23 cellular contexts compared by ENCODE assay signal in the genomic region with DNA sequence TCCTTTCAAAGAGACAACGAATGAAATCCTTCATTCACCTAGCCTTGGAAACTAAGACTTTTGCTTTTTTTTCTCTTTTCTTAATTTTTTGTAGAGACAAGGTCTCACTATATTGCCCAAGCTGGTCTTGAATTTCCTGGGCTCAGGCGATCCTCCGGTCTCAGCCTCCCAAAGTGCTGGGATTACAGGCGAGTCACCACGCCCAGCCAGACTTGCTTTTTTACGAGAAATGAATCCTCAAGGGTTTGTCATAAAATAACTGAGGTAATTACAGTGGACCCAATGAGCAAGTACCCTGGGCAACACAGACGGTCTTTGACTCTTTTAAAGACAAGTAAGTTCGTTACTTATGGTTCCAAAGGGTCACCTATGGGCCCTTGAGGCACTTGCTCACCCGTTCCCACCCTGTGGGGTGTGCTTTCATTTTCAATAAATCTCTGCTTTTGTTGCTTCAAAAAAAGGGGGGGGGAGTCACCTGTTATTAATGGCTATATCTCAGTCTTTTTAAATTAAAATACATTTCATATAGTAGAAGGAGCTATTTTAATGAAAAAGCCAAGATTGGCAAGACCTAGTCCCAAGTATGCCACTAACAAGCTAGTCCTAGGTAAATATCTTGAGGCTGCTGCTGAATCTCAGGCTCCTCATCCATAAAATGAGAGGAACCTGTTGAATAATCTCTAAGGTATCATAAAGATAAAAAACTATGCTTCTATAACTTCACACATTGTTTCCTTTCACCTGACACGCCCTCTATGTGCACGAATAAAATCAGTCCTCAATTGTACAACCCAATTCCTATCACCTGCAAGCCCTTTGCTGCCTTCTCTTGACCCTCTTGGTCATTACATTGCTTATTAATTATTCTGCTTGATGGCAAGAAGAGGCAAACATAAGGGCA.
"Had no signal": no experiment of that assay in that cellular context is flagged by ENCODE, and none has a peak within 500 bp of the region (broad histone marks: within the 10 kb centered on the region; RNA-seq: fewer than 3 reads in every experiment).

No MANE protein-coding gene starts in this region.

- H3K4me1 ChIP-seq: left ventricle myocardium inferior, pancreas, prostate gland, upper lobe of right lung had no signal

- H3K9me3 ChIP-seq: left ventricle myocardium inferior, pancreas, prostate gland, upper lobe of right lung had no signal

- H3K27ac ChIP-seq: left ventricle myocardium inferior, pancreas, prostate gland, upper lobe of right lung had no signal

- H3K4me3 ChIP-seq: left ventricle myocardium inferior, lung, pancreas, prostate gland, smooth muscle cell, upper lobe of right lung had no signal

- H3K4me2 ChIP-seq: smooth muscle cell had no signal

- DNase-seq: hippocampal formation; kidney; left ventricle myocardium inferior; mesendoderm; naive thymus-derived CD8-positive, alpha-beta T cell; nucleus accumbens; pancreas; retina; right cardiac atrium; stimulated activated CD4-positive, alpha-beta T cell treated with anti-CD3 and anti-CD28 coated beads, Interleukin-1b, Interleukin-23, amount 100 ng/mL, for 48 hours; stimulated activated CD4-positive, alpha-beta T cell treated with anti-CD3 and anti-CD28 coated beads, Interleukin-2, amount 100 ng/mL, for 48 hours; stimulated activated CD4-positive, alpha-beta T cell treated with anti-CD3 and anti-CD28 coated beads, Interleukin-4, amount 100 ng/mL, for 4 hours; stimulated activated CD8-positive, alpha-beta memory T cell treated with anti-CD3 and anti-CD28 coated beads, Interleukin-4, amount 100 ng/mL, for 48 hours; stimulated activated naive CD4-positive, alpha-beta T cell treated with Interleukin-2 at 50 U/mL for 16 hours; stimulated activated naive CD8-positive, alpha-beta T cell treated with anti-CD3 and anti-CD28 coated beads, Interleukin-15, amount 100 ng/mL, for 72 hours; substantia nigra; trophoblast cell; upper lobe of right lung had no signal

- ATAC-seq: naive thymus-derived CD8-positive, alpha-beta T cell; pancreas; right cardiac atrium; sciatic nerve; stimulated activated memory B cell treated with anti-CD40 and anti-IgM and Interleukin-4, amounts not matched to agents 10 μg/mL and 1 μg/mL and 100 μg/mL, for 72 hours; stimulated activated naive CD8-positive, alpha-beta T cell treated with anti-CD3 and anti-CD28 coated beads, Interleukin-15, amount 100 ng/mL, for 72 hours; upper lobe of right lung had no signal

- H3K27me3 ChIP-seq: pancreas, upper lobe of right lung had no signal

- H3K36me3 ChIP-seq: left ventricle myocardium inferior, pancreas, prostate gland, upper lobe of right lung had no signal
